25 cellular contexts compared by ENCODE assay signal in the genomic region with DNA sequence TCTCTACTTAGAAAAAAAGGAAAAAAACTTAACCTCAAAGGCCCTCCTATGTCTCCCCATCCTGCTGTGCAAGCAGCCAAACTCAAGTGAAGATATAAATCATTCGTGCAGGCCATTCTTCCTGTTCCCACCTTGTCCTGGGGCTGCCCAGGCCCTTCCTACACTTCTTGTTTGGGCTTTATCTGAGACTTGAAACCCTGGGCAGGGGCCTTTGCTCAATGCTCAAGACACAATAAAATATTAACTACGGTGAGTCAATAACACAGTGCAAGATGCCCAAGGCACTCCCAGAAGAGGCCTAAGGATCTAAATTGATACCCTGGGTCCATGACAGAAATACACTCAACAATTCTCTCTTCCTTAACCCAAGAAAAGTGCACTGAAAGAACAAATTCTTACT.
"Had no signal": no experiment of that assay in that cellular context is flagged by ENCODE, and none has a peak within 500 bp of the region (broad histone marks: within the 10 kb centered on the region; RNA-seq: fewer than 3 reads in every experiment).

No MANE protein-coding gene starts in this region.

- DNase-seq: activated CD4-positive, alpha-beta memory T cell treated with anti-CD3 and anti-CD28 coated beads for 36 hours; activated CD4-positive, alpha-beta T cell treated with anti-CD3 and anti-CD28 coated beads, Interleukin-2, amount 10 ng/mL, durations not matched to agents 24 days and 14 days; activated CD4-positive, CD25-positive, alpha-beta regulatory T cell treated with anti-CD3 and anti-CD28 coated beads, Interleukin-2, amount 50 U/mL, for 72 hours; activated CD8-positive, alpha-beta memory T cell treated with anti-CD3 and anti-CD28 coated beads, Interleukin-2, amount 50 U/mL, for 4 hours; activated T-cell treated with anti-CD3 and anti-CD28 coated beads, Interleukin-2, amount 50 U/mL, for 24 hours; foreskin keratinocyte; left ventricle myocardium inferior; mesendoderm; right cardiac atrium; stimulated activated CD4-positive, alpha-beta T cell treated with anti-CD3 and anti-CD28 coated beads, Interleukin-2, amount 100 ng/mL, for 48 hours; stimulated activated naive CD8-positive, alpha-beta T cell treated with anti-CD3 and anti-CD28 coated beads, Interleukin-15, Interleukin-2, amounts not matched to agents 100 U/mL and 50 U/mL, for 24 hours; T1000; testis; transverse colon; WERI-Rb-1 had no signal

- H3K27ac ChIP-seq: esophagus muscularis mucosa, foreskin keratinocyte, left ventricle myocardium inferior, neutrophil, transverse colon, WERI-Rb-1 had no signal

- ATAC-seq: activated T-helper 17 cell treated with anti-CD3 and anti-CD28 coated beads, Interleukin-2, amount 50 U/mL, for 72 hours; foreskin keratinocyte; right cardiac atrium; stimulated activated naive CD8-positive, alpha-beta T cell treated with anti-CD3 and anti-CD28 coated beads, Interleukin-15, Interleukin-2, amounts not matched to agents 100 U/mL and 50 U/mL, for 24 hours had no signal

- H3K27me3 Mint-ChIP-seq: activated CD4-positive, alpha-beta T cell treated with anti-CD3 and anti-CD28 coated beads, Interleukin-2, amount 10 ng/mL, durations not matched to agents 24 days and 14 days; activated naive CD4-positive, alpha-beta T cell treated with anti-CD3 and anti-CD28 coated beads, Interleukin-2, amount 50 U/mL, for 24 hours; activated T-cell treated with anti-CD3 and anti-CD28 coated beads, Interleukin-2, amount 50 U/mL, for 24 hours; dendritic cell treated with granulocyte-macrophage colony-stimulating factor and Interleukin-4, amounts not matched to agents 40 ng/mL and 50 ng/mL, for 4 days had no signal

- H3K27ac Mint-ChIP-seq: activated CD4-positive, alpha-beta memory T cell treated with anti-CD3 and anti-CD28 coated beads for 36 hours; activated CD4-positive, alpha-beta T cell treated with anti-CD3 and anti-CD28 coated beads, Interleukin-2, amount 10 ng/mL, durations not matched to agents 24 days and 14 days; activated naive CD4-positive, alpha-beta T cell treated with anti-CD3 and anti-CD28 coated beads, Interleukin-2, amount 50 U/mL, for 24 hours; activated T-cell treated with anti-CD3 and anti-CD28 coated beads, Interleukin-2, amount 50 U/mL, for 24 hours; activated T-helper 17 cell treated with anti-CD3 and anti-CD28 coated beads, Interleukin-2, amount 50 U/mL, for 72 hours; dendritic cell treated with granulocyte-macrophage colony-stimulating factor and Interleukin-4, amounts not matched to agents 40 ng/mL and 50 ng/mL, for 4 days; nephron; T-helper 1 cell treated with Interleukin-12 subunit alpha and Interleukin-12 subunit beta and Interleukin-4 antibody, amounts not matched to agents 30 μg/mL and 1 μg/mL, for 36 hours had no signal

- H3K36me3 Mint-ChIP-seq: activated CD4-positive, alpha-beta memory T cell treated with anti-CD3 and anti-CD28 coated beads for 36 hours; activated naive CD4-positive, alpha-beta T cell treated with anti-CD3 and anti-CD28 coated beads, Interleukin-2, amount 50 U/mL, for 24 hours had no signal

- H3K4me3 Mint-ChIP-seq: activated CD4-positive, alpha-beta memory T cell treated with anti-CD3 and anti-CD28 coated beads for 36 hours; activated CD4-positive, alpha-beta T cell treated with anti-CD3 and anti-CD28 coated beads, Interleukin-2, amount 10 ng/mL, durations not matched to agents 24 days and 14 days; activated naive CD4-positive, alpha-beta T cell treated with anti-CD3 and anti-CD28 coated beads, Interleukin-2, amount 50 U/mL, for 24 hours; activated T-cell treated with anti-CD3 and anti-CD28 coated beads, Interleukin-2, amount 50 U/mL, for 24 hours; activated T-helper 17 cell treated with anti-CD3 and anti-CD28 coated beads, Interleukin-2, amount 50 U/mL, for 72 hours; central memory CD8-positive, alpha-beta T cell; dendritic cell treated with granulocyte-macrophage colony-stimulating factor and Interleukin-4, amounts not matched to agents 40 ng/mL and 50 ng/mL, for 4 days; nephron; T-helper 1 cell treated with Interleukin-12 subunit alpha and Interleukin-12 subunit beta and Interleukin-4 antibody, amounts not matched to agents 30 μg/mL and 1 μg/mL, for 36 hours had no signal

- H3K9me3 Mint-ChIP-seq: activated CD4-positive, alpha-beta memory T cell treated with anti-CD3 and anti-CD28 coated beads for 36 hours; activated CD4-positive, alpha-beta T cell treated with anti-CD3 and anti-CD28 coated beads, Interleukin-2, amount 10 ng/mL, durations not matched to agents 24 days and 14 days; activated naive CD4-positive, alpha-beta T cell treated with anti-CD3 and anti-CD28 coated beads, Interleukin-2, amount 50 U/mL, for 24 hours; activated T-cell treated with anti-CD3 and anti-CD28 coated beads, Interleukin-2, amount 50 U/mL, for 24 hours; activated T-helper 17 cell treated with anti-CD3 and anti-CD28 coated beads, Interleukin-2, amount 50 U/mL, for 72 hours; central memory CD8-positive, alpha-beta T cell; dendritic cell treated with granulocyte-macrophage colony-stimulating factor and Interleukin-4, amounts not matched to agents 40 ng/mL and 50 ng/mL, for 4 days; nephron; T-helper 1 cell treated with Interleukin-12 subunit alpha and Interleukin-12 subunit beta and Interleukin-4 antibody, amounts not matched to agents 30 μg/mL and 1 μg/mL, for 36 hours had no signal

- FAIRE-seq: bronchial epithelial cell, islet of Langerhans had no signal

- H3K4me1 Mint-ChIP-seq: activated CD4-positive, alpha-beta T cell treated with anti-CD3 and anti-CD28 coated beads, Interleukin-2, amount 10 ng/mL, durations not matched to agents 24 days and 14 days; activated T-helper 17 cell treated with anti-CD3 and anti-CD28 coated beads, Interleukin-2, amount 50 U/mL, for 72 hours; central memory CD8-positive, alpha-beta T cell; nephron had no signal
